In genomic region chrX:79146552-79147390, GRCh38 we compare ENCODE assay signal across 8 cellular contexts. TPM values are rescaled to one million over a fixed set of nuclear protein-coding genes. Genes with fewer than 3 reads are reported as not detected.
DNase-seq lines count a peak whose midpoint lies in the region; ATAC-seq lines count a peak whose summit lies in the region.
"Had no signal": no experiment of that assay in that cellular context is flagged by ENCODE, and none has a peak within 500 bp of the region (broad histone marks: within the 10 kb centered on the region; RNA-seq: fewer than 3 reads in every experiment).

No MANE protein-coding gene starts in this region.

- H3K27ac ChIP-seq in mesendoderm (ENCODE audit: low read depth, low read length), result no peak overlapping the region

- no peaks in the 10 kb centered on the region for H3K36me3 ChIP-seq in mesendoderm (ENCODE audit: control insufficient read depth, insufficient read depth, low read length)

- no peak overlapping the region for H3K18ac ChIP-seq in mesendoderm (ENCODE audit: low read length)

- peaks cover 27 to 54% (median 38%) of the 10 kb centered on the region in 3 donors for H3K4me1 Mint-ChIP-seq in naive B cell

- no peaks in the 10 kb centered on the region for H3K9me3 Mint-ChIP-seq in naive B cell

- H3K27me3 Mint-ChIP-seq in naive B cell, result no peaks in the 10 kb centered on the region

- no peak overlapping the region for H2BK15ac ChIP-seq in mesendoderm (replicated peaks; ENCODE audit: low read depth)

- no peak overlapping the region for H2BK120ac ChIP-seq in mesendoderm (ENCODE audit: low read depth, low read length)

- no peaks in the 10 kb centered on the region for H3K79me1 ChIP-seq in mesendoderm (ENCODE audit: low read length)

- H3K4me3 ChIP-seq in mesendoderm (ENCODE audit: low read length), result no peak overlapping the region

- H3K27me3 ChIP-seq in mesendoderm (ENCODE audit: insufficient read depth, low read length, poor library complexity), result no peaks in the 10 kb centered on the region

- no peaks in the 10 kb centered on the region for H3K36me3 Mint-ChIP-seq in naive B cell

- no peak overlapping the region for H4K8ac ChIP-seq in mesendoderm (ENCODE audit: low read depth, low read length)

- no CpG with 5 or more reads among the region's 4 CpGs for WGBS in mesendoderm (ENCODE audit: extremely low coverage, insufficient coverage, low lambda C conversion rate)

- H3K4ac ChIP-seq in mesendoderm (ENCODE audit: low read depth, low read length), result no peak overlapping the region

- H3K79me2 ChIP-seq in mesendoderm (ENCODE audit: control insufficient read depth, insufficient read depth, low read length), result no peaks in the 10 kb centered on the region

- no peak overlapping the region for H2AK5ac ChIP-seq in mesendoderm (ENCODE audit: low read length)

- H3K9ac ChIP-seq in mesendoderm (ENCODE audit: low read length), result no peak overlapping the region

- peak overlapping the region; percentile 68 to 94 (median 92) for H3K27ac Mint-ChIP-seq in naive B cell

- no peak overlapping the region for H4K5ac ChIP-seq in mesendoderm (ENCODE audit: low read length)

- H3K4me2 ChIP-seq in mesendoderm (ENCODE audit: low read length), result no peak overlapping the region

- DNase-seq in OCI-M1 (lab: John Stamatoyannopoulos, UW) (peak; percentile 86), naive B cell (peak; percentile 41), COR-L47 (lab: John Stamatoyannopoulos, UW) (no peak), mesendoderm (no peak)
- DNase-seq: activated CD4-positive, alpha-beta T cell treated with anti-CD3 and anti-CD28 coated beads for 4 hours had no signal

- no peak overlapping the region for H3K56ac ChIP-seq in mesendoderm (ENCODE audit: low read length)

- no peak overlapping the region for H3K23ac ChIP-seq in mesendoderm (ENCODE audit: low read length)

- peak overlapping the region; percentile 87 to 99 (median 95) for H3K4me3 Mint-ChIP-seq in naive B cell

- no peaks in the 10 kb centered on the region for H3K4me1 ChIP-seq in mesendoderm (ENCODE audit: control insufficient read depth, low read depth, low read length)

- H2BK5ac ChIP-seq in mesendoderm (ENCODE audit: low read length), result no peak overlapping the region

- ATAC-seq in GM18511 (IDR thresholded peaks at IDR 0.05; ENCODE audit: unreplicated experiment) (peak; percentile 36), GM21526 (IDR thresholded peaks at IDR 0.05; ENCODE audit: low FRiP score, unreplicated experiment) (peak; percentile 34), naive B cell (ENCODE audit: low read depth in 2 of 2) (peak; percentile 58 to 68), HG03097 (IDR thresholded peaks at IDR 0.05; ENCODE audit: low FRiP score, unreplicated experiment) (no peak)

RNA-seq across cellular contexts. Expression of gene GPR174, which starts 2.3 kb away (rescaled TPM):
- 10 to 100 TPM in 1 of 6 donors, 1 to 10 TPM in 5; 4.6 to 11.7 (median 7.4) TPM for polyA plus RNA-seq in naive B cell (ENCODE audit: low read depth in 6 of 6)
- not detected for polyA plus RNA-seq in mesendoderm (2013, experiment 1 of 2)
- not detected for polyA plus RNA-seq in mesendoderm (2013, experiment 2 of 2)

Comparison
In these comparisons a context has a peak if more than half of its experiments do, and no peak if none do; other contexts are left out.
1. DNase-seq: peak in OCI-M1 (single experiment) and naive B cell (single experiment); none in COR-L47 (single experiment) and mesendoderm (single experiment).